ENCODE assay signal across 8 cellular contexts in the genomic region with DNA sequence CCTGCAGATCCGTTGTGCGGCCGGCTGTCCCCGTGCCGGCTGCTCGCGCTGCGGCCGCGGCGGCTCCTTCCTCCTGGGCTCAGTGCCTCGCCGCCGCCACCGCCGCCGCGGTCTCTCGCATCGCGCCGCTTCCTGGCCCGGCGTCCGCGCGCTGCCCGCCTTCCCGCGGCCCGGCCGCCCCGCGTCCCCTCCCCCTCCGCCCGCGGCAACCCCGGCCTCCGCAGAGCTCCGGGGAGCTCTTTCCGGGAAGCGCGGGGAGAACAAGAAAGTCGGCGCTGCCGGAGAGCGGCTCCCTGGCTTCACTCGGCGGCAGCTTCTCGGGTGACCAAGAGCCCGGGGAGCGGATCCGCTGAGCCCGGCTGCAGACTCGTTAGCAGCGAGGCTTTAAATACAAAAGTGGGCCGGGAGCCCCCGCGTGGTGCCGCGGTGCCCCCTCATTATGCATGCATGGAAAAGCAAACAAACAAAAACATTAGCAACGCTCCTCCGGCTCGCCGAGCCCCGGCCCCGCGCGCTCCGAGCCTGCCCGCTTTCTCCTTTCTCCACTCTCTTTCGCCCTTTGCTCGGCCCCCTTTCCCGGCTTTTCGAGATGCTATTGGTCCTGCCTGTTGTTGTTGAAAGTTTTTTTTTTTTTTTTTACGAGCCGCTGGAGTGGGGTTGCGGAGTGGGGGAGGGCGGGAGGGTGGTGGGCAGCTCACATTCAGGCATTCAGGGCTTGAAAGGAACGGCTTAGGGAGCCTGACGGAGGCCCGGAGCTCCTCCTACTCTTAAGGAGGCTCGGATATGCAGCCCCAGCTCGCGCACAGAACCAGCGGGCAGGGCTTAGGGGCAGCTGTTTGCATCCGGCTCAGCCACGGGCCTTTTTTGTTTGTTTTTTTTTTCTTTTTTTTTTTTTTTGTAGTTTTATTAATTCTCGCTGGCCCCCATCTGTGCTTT. TPM values are rescaled to one million over a fixed set of nuclear protein-coding genes. Genes with fewer than 3 reads are reported as not detected.
A peak's percentile ranks its signal among the peaks of the same experiment; 100 is the strongest.
DNase-seq lines count a peak whose midpoint lies in the region; ATAC-seq and TF ChIP-seq lines count a peak whose summit lies in the region.

A gene with protein sequence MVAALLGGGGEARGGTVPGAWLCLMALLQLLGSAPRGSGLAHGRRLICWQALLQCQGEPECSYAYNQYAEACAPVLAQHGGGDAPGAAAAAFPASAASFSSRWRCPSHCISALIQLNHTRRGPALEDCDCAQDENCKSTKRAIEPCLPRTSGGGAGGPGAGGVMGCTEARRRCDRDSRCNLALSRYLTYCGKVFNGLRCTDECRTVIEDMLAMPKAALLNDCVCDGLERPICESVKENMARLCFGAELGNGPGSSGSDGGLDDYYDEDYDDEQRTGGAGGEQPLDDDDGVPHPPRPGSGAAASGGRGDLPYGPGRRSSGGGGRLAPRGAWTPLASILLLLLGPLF (minus strand): TSS at position 361 of the 936 bp plus-strand sequence. CDS start 727 bp downstream, outside the sequence.

- H3K36me3 ChIP-seq in PC-3 (ENCODE audit: low read depth, low read length) (no peaks in the 10 kb centered on the region), esophagus squamous epithelium (no peaks in the 10 kb centered on the region), muscle layer of duodenum (ENCODE audit: control insufficient read depth in 1 of 2, insufficient read depth in 2 of 2, low read length in 2 of 2) (no peaks in the 10 kb centered on the region)

- CTCF ChIA-PET in PC-3 (lab: Charles Lee), result interaction anchor here (0.6 kb wide), 1 partner anchor 324 kb away, joined by 3 read pairs; no protein-coding TSS in a partner anchor

- peak within 1 kb of the TSS; percentile 44 for H3K27ac Mint-ChIP-seq in activated T-helper 1 cell treated with anti-CD3 and anti-CD28 coated beads, Interleukin-12 subunit alpha, Interleukin-12 subunit beta, Interleukin-2, Interleukin-4 antibody, amounts not matched to agents 30 ng/mL and 10 ng/mL and 1 ng/mL, durations not matched to agents 14 hours and 24 hours and 36 hours

- no peaks in the 10 kb centered on the region for H3K9me2 ChIP-seq in PC-3 (replicated peaks; ENCODE audit: low read length)

- H3K27ac ChIP-seq in PC-3 (ENCODE audit: low read length), result no peak within 1 kb of the TSS
- H3K27ac ChIP-seq in esophagus squamous epithelium, result peak within 1 kb of the TSS; percentile 80 to 94 (median 90)
- peak within 1 kb of the TSS; percentile 70 for H3K27ac ChIP-seq in muscle layer of duodenum (ENCODE audit: low read length)

- peaks cover 28% of the 10 kb centered on the region for H3K27me3 Mint-ChIP-seq in activated T-helper 1 cell treated with anti-CD3 and anti-CD28 coated beads, Interleukin-12 subunit alpha, Interleukin-12 subunit beta, Interleukin-2, Interleukin-4 antibody, amounts not matched to agents 30 ng/mL and 10 ng/mL and 1 ng/mL, durations not matched to agents 14 hours and 24 hours and 36 hours (ENCODE audit: insufficient read depth)

- no peaks in the 10 kb centered on the region for H3F3A ChIP-seq in PC-3 (ENCODE audit: low read length, unreplicated experiment)

- BruUV-seq in PC-3 (replicated peaks; lab: Mats Ljungman, UMichigan), result no TSS peak

- TF ChIP-seq POLR2A in esophagus squamous epithelium (IDR thresholded peaks at IDR 0.05), result peak in 2 of 4 donors; percentile 51

- POLR2A ChIA-PET in PC-3 (lab: Charles Lee; ENCODE audit: unreplicated experiment), result interaction anchor here (0.6 kb wide), 1 partner anchor 397 kb away, joined by 6 read pairs; no protein-coding TSS in a partner anchor

- H3K4me3 ChIP-seq in PC-3 (ENCODE audit: low read length), result peak within 1 kb of the TSS; percentile 69
- H3K4me3 ChIP-seq in esophagus squamous epithelium, result peak within 1 kb of the TSS; percentile 69 to 92 (median 77)
- H3K4me3 ChIP-seq in muscle layer of duodenum (ENCODE audit: low read depth in 1 of 2, low read length in 2 of 2), result peak within 1 kb of the TSS; percentile 69 to 88

- no peak for TF ChIP-seq CTCF in PC-3 (conservative IDR thresholded peaks at IDR 0.05; ENCODE audit: low read depth, low read length)
- TF ChIP-seq CTCF in esophagus squamous epithelium (IDR thresholded peaks at IDR 0.05), result no peak

- no peaks in the 10 kb centered on the region for H3K36me3 Mint-ChIP-seq in activated T-helper 1 cell treated with anti-CD3 and anti-CD28 coated beads, Interleukin-12 subunit alpha, Interleukin-12 subunit beta, Interleukin-2, Interleukin-4 antibody, amounts not matched to agents 30 ng/mL and 10 ng/mL and 1 ng/mL, durations not matched to agents 14 hours and 24 hours and 36 hours (ENCODE audit: low read depth)

- H3K4me2 ChIP-seq in PC-3 (ENCODE audit: low read length), result peak within 1 kb of the TSS; percentile 91

- peak; percentile 93 for DNase-seq in AG08395 (ENCODE audit: low spot score)
- DNase-seq in PC-3, result peak; percentile 50
- peak; percentile 45 for DNase-seq in activated T-helper 1 cell treated with anti-CD3 and anti-CD28 coated beads, Interleukin-12 subunit alpha, Interleukin-12 subunit beta, Interleukin-2, Interleukin-4 antibody, amounts not matched to agents 30 ng/mL and 10 ng/mL and 1 ng/mL, durations not matched to agents 14 hours and 24 hours and 36 hours (ENCODE audit: low spot score)
- DNase-seq in esophagus squamous epithelium (lab: John Stamatoyannopoulos, UW), result peak; percentile 36
- peak; percentile 36 to 44 for DNase-seq in stimulated activated CD8-positive, alpha-beta memory T cell treated with anti-CD3 and anti-CD28 coated beads, Interleukin-7, amount 100 ng/mL, for 1 hour (ENCODE audit: low read depth in 2 of 2)

- WGBS in esophagus squamous epithelium, 2 donors, result 0% methylated on average over 30 to 36 of the region's 89 CpGs

- H3K9me3 Mint-ChIP-seq in activated T-helper 1 cell treated with anti-CD3 and anti-CD28 coated beads, Interleukin-12 subunit alpha, Interleukin-12 subunit beta, Interleukin-2, Interleukin-4 antibody, amounts not matched to agents 30 ng/mL and 10 ng/mL and 1 ng/mL, durations not matched to agents 14 hours and 24 hours and 36 hours, result peaks cover 8% of the 10 kb centered on the region

- H3K4me1 Mint-ChIP-seq in activated T-helper 1 cell treated with anti-CD3 and anti-CD28 coated beads, Interleukin-12 subunit alpha, Interleukin-12 subunit beta, Interleukin-2, Interleukin-4 antibody, amounts not matched to agents 30 ng/mL and 10 ng/mL and 1 ng/mL, durations not matched to agents 14 hours and 24 hours and 36 hours (ENCODE audit: low read depth), result peaks cover 10% of the 10 kb centered on the region

- peak within 1 kb of the TSS; percentile 74 for H2AFZ ChIP-seq in PC-3 (ENCODE audit: low read length)

- H3K9me3 ChIP-seq in PC-3 (ENCODE audit: low read length) (no peaks in the 10 kb centered on the region), esophagus squamous epithelium (no peaks in the 10 kb centered on the region), muscle layer of duodenum (ENCODE audit: control insufficient read depth in 1 of 2, low read length in 2 of 2) (no peaks in the 10 kb centered on the region)

- ATAC-seq in GM19023 (IDR thresholded peaks at IDR 0.05; ENCODE audit: unreplicated experiment) (peak; percentile 53), HG03442 (IDR thresholded peaks at IDR 0.05; ENCODE audit: unreplicated experiment) (peak; percentile 45), PC-3 (peak; percentile 74)

- H3K9ac ChIP-seq in PC-3 (ENCODE audit: low read length), result no peak within 1 kb of the TSS

- H3K79me2 ChIP-seq in PC-3 (ENCODE audit: low read length), result no peaks in the 10 kb centered on the region

- H3K4me3 Mint-ChIP-seq in activated T-helper 1 cell treated with anti-CD3 and anti-CD28 coated beads, Interleukin-12 subunit alpha, Interleukin-12 subunit beta, Interleukin-2, Interleukin-4 antibody, amounts not matched to agents 30 ng/mL and 10 ng/mL and 1 ng/mL, durations not matched to agents 14 hours and 24 hours and 36 hours, result peak within 1 kb of the TSS; percentile 84

- intact Hi-C loops in PC-3 (cut with micrococcal nuclease), result loop anchor here (5.0 kb wide), 1 partner anchor 375 kb away; no protein-coding TSS in a partner anchor
- intact Hi-C loops in activated T-helper 1 cell treated with anti-CD3 and anti-CD28 coated beads, Interleukin-12 subunit alpha, Interleukin-12 subunit beta, Interleukin-2, Interleukin-4 antibody, amounts not matched to agents 30 ng/mL and 10 ng/mL and 1 ng/mL, durations not matched to agents 14 hours and 24 hours and 36 hours (cut with micrococcal nuclease), result loop anchor here (5.0 to 10.0 kb wide), 6 partner anchors 330 to 1360 kb away; partner anchors contain the start of genes AGTPBP1 and TUT7
- intact Hi-C loops in esophagus squamous epithelium (cut with DNase I), result loop anchor here (5.0 kb wide), 1 partner anchor 460 kb away; no protein-coding TSS in a partner anchor

- H3K27me3 ChIP-seq in PC-3 (ENCODE audit: low read length), result peaks cover 36% of the 10 kb centered on the region
- peaks cover 0 to 34% (median 0%) of the 10 kb centered on the region in 4 donors for H3K27me3 ChIP-seq in esophagus squamous epithelium
- H3K27me3 ChIP-seq in muscle layer of duodenum (ENCODE audit: low read depth, low read length), result peaks cover 4% of the 10 kb centered on the region

- no peaks in the 10 kb centered on the region for H4K20me1 ChIP-seq in PC-3 (ENCODE audit: low read length)

- peaks cover 3% of the 10 kb centered on the region; the same call in 1 of the 2 replicates for H3K4me1 ChIP-seq in PC-3 (ENCODE audit: insufficient read depth, low read length)
- peaks cover 4 to 49% (median 13%) of the 10 kb centered on the region in 3 donors for H3K4me1 ChIP-seq in esophagus squamous epithelium
- H3K4me1 ChIP-seq in muscle layer of duodenum (ENCODE audit: control insufficient read depth in 1 of 2, insufficient read depth in 2 of 2, low read length in 2 of 2), result peaks cover 0 to 15% of the 10 kb centered on the region in 2 donors

RNA-seq across cellular contexts. Expression of the gene that starts here (rescaled TPM):
- not detected in 2 replicates for total RNA-seq in PC-3 (2014; rRNA removed)
- 0.12 and 0.23 TPM in 2 replicates for total RNA-seq in activated T-helper 1 cell treated with anti-CD3 and anti-CD28 coated beads, Interleukin-12 subunit alpha, Interleukin-12 subunit beta, Interleukin-2, Interleukin-4 antibody, amounts not matched to agents 30 ng/mL and 10 ng/mL and 1 ng/mL, durations not matched to agents 14 hours and 24 hours and 36 hours
- total RNA-seq in esophagus squamous epithelium, result 10 to 100 TPM in 2 of 4 donors, 1 to 10 TPM in 2; 3.4 to 49.2 (median 13.0) TPM

Comparison
In these comparisons a context has a peak if more than half of its experiments do, and no peak if none do; other contexts are left out.
1. Peak in DNase-seq, ATAC-seq, H3K4me3 ChIP-seq and H3K4me2 ChIP-seq in PC-3; RNA of the gene not detected or under 1 TPM.
2. Peak in DNase-seq in activated T-helper 1 cell treated with anti-CD3 and anti-CD28 coated beads, Interleukin-12 subunit alpha, Interleukin-12 subunit beta, Interleukin-2, Interleukin-4 antibody, amounts not matched to agents 30 ng/mL and 10 ng/mL and 1 ng/mL, durations not matched to agents 14 hours and 24 hours and 36 hours; RNA of the gene not detected or under 1 TPM.
3. DNase-seq: peak in every context shown above with its lines; median percentile 93 in AG08395; 50 in PC-3; 45 in activated T-helper 1 cell treated with anti-CD3 and anti-CD28 coated beads, Interleukin-12 subunit alpha, Interleukin-12 subunit beta, Interleukin-2, Interleukin-4 antibody, amounts not matched to agents 30 ng/mL and 10 ng/mL and 1 ng/mL, durations not matched to agents 14 hours and 24 hours and 36 hours; 40 in stimulated activated CD8-positive, alpha-beta memory T cell treated with anti-CD3 and anti-CD28 coated beads, Interleukin-7, amount 100 ng/mL, for 1 hour; 36 in esophagus squamous epithelium.